In the genomic region with DNA sequence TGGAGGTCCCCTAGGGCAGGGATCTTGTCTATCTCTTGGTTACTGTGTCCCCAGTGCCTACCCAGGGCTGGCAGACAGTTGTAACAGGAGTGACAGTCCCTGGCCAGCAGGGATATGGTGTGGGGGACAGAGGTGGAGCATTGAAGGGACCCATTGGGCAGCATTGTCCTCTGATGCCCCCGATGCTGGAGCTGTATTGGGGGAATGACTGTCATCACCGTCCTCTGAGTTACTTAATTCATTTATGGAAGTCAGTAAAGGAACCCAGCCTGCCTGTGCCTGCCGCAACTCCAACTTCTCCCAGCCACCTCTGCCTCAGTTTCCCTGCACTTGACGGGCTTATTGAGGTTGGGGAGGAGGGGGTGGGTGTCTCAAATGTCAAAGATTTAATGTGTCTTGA, we compare ENCODE assay signal across 9 cellular contexts. TPM values are rescaled to one million over a fixed set of nuclear protein-coding genes. Genes with fewer than 3 reads are reported as not detected.
A peak's percentile ranks its signal among the peaks of the same experiment; 100 is the strongest.
DNase-seq lines count a peak whose midpoint lies in the region; ATAC-seq and TF ChIP-seq lines count a peak whose summit lies in the region.
"Had no signal": no experiment of that assay in that cellular context is flagged by ENCODE, and none has a peak within 500 bp of the region (broad histone marks: within the 10 kb centered on the region; RNA-seq: fewer than 3 reads in every experiment).

No MANE protein-coding gene starts in this region.

- H3K9me2 ChIP-seq in PC-3 (replicated peaks; ENCODE audit: low read length) = no peaks in the 10 kb centered on the region

- H3K4me3 ChIP-seq in Caco-2 (ENCODE audit: low read depth, low read length) (no peak overlapping the region; the same call in 1 of the 2 replicates), PC-3 (ENCODE audit: low read length) (no peak overlapping the region), gastroesophageal sphincter (no peak overlapping the region), smooth muscle cell (no peak overlapping the region)

- peak overlapping the region; percentile 70 for H3K27ac Mint-ChIP-seq in Caco-2 (ENCODE audit: unreplicated experiment)

- H3K4me3 Mint-ChIP-seq in Caco-2 (ENCODE audit: unreplicated experiment) = no peak overlapping the region

- H3K9me3 ChIP-seq in Caco-2 (no peaks in the 10 kb centered on the region), PC-3 (ENCODE audit: low read length) (no peaks in the 10 kb centered on the region), gastroesophageal sphincter (no peaks in the 10 kb centered on the region), smooth muscle cell (replicated peaks; ENCODE audit: low read depth) (no peaks in the 10 kb centered on the region)

- BruUV-seq in Caco-2 (replicated peaks; lab: Mats Ljungman, UMichigan) (no TSS peak), PC-3 (replicated peaks; lab: Mats Ljungman, UMichigan) (no TSS peak)

- POLR2A ChIA-PET in Caco-2 (lab: Charles Lee) (no interaction called here), PC-3 (lab: Charles Lee; ENCODE audit: unreplicated experiment) (no interaction called here)

- intact Hi-C loops in Caco-2 (cut with micrococcal nuclease; ENCODE audit: unreplicated experiment) = loop anchor here (5.0 kb wide), 1 partner anchor 61 kb away; no protein-coding TSS in a partner anchor
- intact Hi-C loops in PC-3 (cut with micrococcal nuclease) = no loop called here

- H3K4me1 Mint-ChIP-seq in Caco-2 (ENCODE audit: low read depth, unreplicated experiment) = no peaks in the 10 kb centered on the region

- H3K27ac ChIP-seq in PC-3 (ENCODE audit: low read length) = no peak overlapping the region
- peak overlapping the region; percentile 90 to 98 (median 94) for H3K27ac ChIP-seq in gastroesophageal sphincter
- no peak overlapping the region for H3K27ac ChIP-seq in smooth muscle cell (ENCODE audit: low read depth)
- H3K27ac ChIP-seq: epithelial cell of prostate had no signal

- H3K4me2 ChIP-seq in PC-3 (ENCODE audit: low read length) (no peak overlapping the region), smooth muscle cell (no peak overlapping the region)

- no peaks in the 10 kb centered on the region for H3K36me3 Mint-ChIP-seq in Caco-2 (ENCODE audit: insufficient read depth, unreplicated experiment)

- H3K27me3 ChIP-seq in Caco-2 (replicated peaks; ENCODE audit: control insufficient read depth, insufficient read depth, low read length) = no peaks in the 10 kb centered on the region
- no peaks in the 10 kb centered on the region for H3K27me3 ChIP-seq in PC-3 (ENCODE audit: low read length)
- H3K27me3 ChIP-seq in gastroesophageal sphincter = no peaks in the 10 kb centered on the region
- peaks cover 13% of the 10 kb centered on the region for H3K27me3 ChIP-seq in smooth muscle cell (ENCODE audit: low read depth)

- WGBS in gastroesophageal sphincter (ENCODE audit: low coverage in 1 of 2), 2 donors = 83 to 85% methylated on average over 2 to 4 of the region's 4 CpGs
- WGBS in smooth muscle cell (ENCODE audit: low lambda C conversion rate) = 90% methylated on average over 4 of the region's 4 CpGs

- H3K9me3 Mint-ChIP-seq in Caco-2 (ENCODE audit: unreplicated experiment) = no peaks in the 10 kb centered on the region

- no peak for ATAC-seq in PC-3
- no peak for ATAC-seq in gastroesophageal sphincter
- no peak for ATAC-seq in omental fat pad (ENCODE audit: low FRiP score)
- no peak for ATAC-seq in HG02885 (IDR thresholded peaks at IDR 0.05; ENCODE audit: poor library complexity, unreplicated experiment)

- H3K9ac ChIP-seq in PC-3 (ENCODE audit: low read length) (0 out of 2 replicates have a peak overlapping the region, but pooled peaks have one; percentile 55), smooth muscle cell (ENCODE audit: low read depth) (peak overlapping the region; percentile 92)

- no peaks in the 10 kb centered on the region for H3K36me3 ChIP-seq in Caco-2 (ENCODE audit: control insufficient read depth, insufficient read depth, low read length)
- H3K36me3 ChIP-seq in PC-3 (ENCODE audit: low read depth, low read length) = no peaks in the 10 kb centered on the region
- H3K36me3 ChIP-seq in gastroesophageal sphincter = peaks cover 0 to 22% of the 10 kb centered on the region in 2 donors
- no peaks in the 10 kb centered on the region for H3K36me3 ChIP-seq in smooth muscle cell (ENCODE audit: low read depth)

- DNase-seq in Caco-2 (no peak), PC-3 (no peak), smooth muscle cell (lab: John Stamatoyannopoulos, UW; ENCODE audit: unreplicated experiment) (no peak), omental fat pad (ENCODE audit: low spot score) (no peak)
- no peak for DNase-seq in stimulated activated CD4-positive, alpha-beta T cell treated with anti-CD3 and anti-CD28 coated beads, Interleukin-4, amount 100 ng/mL, for 24 hours
- DNase-seq: NCI-H187 had no signal

- H2AFZ ChIP-seq in PC-3 (ENCODE audit: low read length) (no peak overlapping the region), smooth muscle cell (ENCODE audit: low read depth) (no peak overlapping the region)

- H3K27me3 Mint-ChIP-seq in Caco-2 (ENCODE audit: insufficient read depth, unreplicated experiment) = no peaks in the 10 kb centered on the region

- TF ChIP-seq POLR2A in gastroesophageal sphincter (IDR thresholded peaks at IDR 0.05) = no peak

- H3K79me2 ChIP-seq in PC-3 (ENCODE audit: low read length) (no peaks in the 10 kb centered on the region), smooth muscle cell (ENCODE audit: low read depth) (no peaks in the 10 kb centered on the region)

- TF ChIP-seq CTCF in Caco-2 (IDR thresholded peaks at IDR 0.05; ENCODE audit: insufficient read depth in 1 of 2, low read depth in 1 of 2, low read length in 1 of 2, severe bottlenecking in 1 of 2, unreplicated experiment in 1 of 2) = no peak
- TF ChIP-seq CTCF in PC-3 (conservative IDR thresholded peaks at IDR 0.05; ENCODE audit: low read depth, low read length) = no peak
- TF ChIP-seq CTCF in gastroesophageal sphincter (IDR thresholded peaks at IDR 0.05) = no peak
- TF ChIP-seq CTCF in smooth muscle cell (IDR thresholded peaks at IDR 0.05; ENCODE audit: borderline replicate concordance, insufficient read depth, poor library complexity, severe bottlenecking) = no peak
- TF ChIP-seq CTCF in omental fat pad (IDR thresholded peaks at IDR 0.05) = no peak

- H3K4me1 ChIP-seq in Caco-2 (no peaks in the 10 kb centered on the region), PC-3 (ENCODE audit: insufficient read depth, low read length) (no peaks in the 10 kb centered on the region), gastroesophageal sphincter (peaks cover 0 to 40% (median 11%) of the 10 kb centered on the region in 3 donors), smooth muscle cell (ENCODE audit: low read depth) (no peaks in the 10 kb centered on the region)

- H4K20me1 ChIP-seq in PC-3 (ENCODE audit: low read length) = no peaks in the 10 kb centered on the region
- peaks cover 28% of the 10 kb centered on the region for H4K20me1 ChIP-seq in smooth muscle cell (ENCODE audit: low read depth)

- H3F3A ChIP-seq in PC-3 (ENCODE audit: low read length, unreplicated experiment) = no peaks in the 10 kb centered on the region
- no peaks in the 10 kb centered on the region for H3F3A ChIP-seq in smooth muscle cell (ENCODE audit: low read depth)

- no peak for TF ChIP-seq EP300 in gastroesophageal sphincter (IDR thresholded peaks at IDR 0.05)

- CTCF ChIA-PET in Caco-2 (lab: Charles Lee) (no interaction called here), PC-3 (lab: Charles Lee) (no interaction called here)

RNA-seq across cellular contexts. Expression of gene KLF2, which starts 1.1 kb away (rescaled TPM):
- total RNA-seq in Caco-2 (2022) (0.77 and 1.2 TPM in 2 replicates), PC-3 (2014; rRNA removed) (4.8 and 6.6 TPM in 2 replicates), gastroesophageal sphincter (10 to 100 TPM; 29.4 to 40.0 (median 34.9) TPM), smooth muscle cell (2.7 and 8.7 TPM in 2 replicates), omental fat pad (100 to 1,000 TPM in 2 of 4 donors, 10 to 100 TPM in 2; 61.1 to 160 (median 85.9) TPM)
- 11.2 and 18.0 TPM in 2 replicates for polyA plus RNA-seq in smooth muscle cell

Comparison
In these comparisons a context has a peak if more than half of its experiments do, and no peak if none do; other contexts are left out.
1. H3K27ac ChIP-seq: peak in gastroesophageal sphincter (4 of 4); none in PC-3 (single experiment) and smooth muscle cell (single experiment).